17 cellular contexts compared by ENCODE assay signal in the genomic region with DNA sequence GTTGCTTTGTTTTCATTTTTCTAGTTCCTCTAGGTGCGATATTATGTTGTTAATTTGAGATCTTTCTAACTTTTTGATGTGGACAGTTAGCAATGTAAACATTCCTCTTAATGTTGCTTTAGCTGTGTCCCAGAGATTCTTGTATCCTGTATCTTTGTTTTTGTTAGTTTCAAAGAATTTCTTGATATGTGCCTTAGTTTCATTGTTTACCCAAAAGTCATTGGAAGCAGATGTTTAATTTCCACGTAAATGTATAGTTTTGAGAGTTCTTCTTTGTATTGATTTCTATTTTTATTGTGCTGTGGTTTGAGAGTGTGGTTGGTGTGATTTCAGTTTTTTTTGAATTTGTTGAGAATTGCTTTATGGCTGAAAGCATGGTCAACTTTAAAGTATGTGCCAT.
A peak's percentile ranks its signal among the peaks of the same experiment; 100 is the strongest.
DNase-seq lines count a peak whose midpoint lies in the region; FAIRE-seq and TF ChIP-seq lines count a peak whose summit lies in the region.
"Had no signal": no experiment of that assay in that cellular context is flagged by ENCODE, and none has a peak within 500 bp of the region (broad histone marks: within the 10 kb centered on the region; RNA-seq: fewer than 3 reads in every experiment).

No MANE protein-coding gene starts in this region.

- no peak for TF ChIP-seq CTCF in KMS-11 (conservative IDR thresholded peaks at IDR 0.05; ENCODE audit: low read depth, low read length)
- TF ChIP-seq CTCF in foreskin fibroblast (IDR thresholded peaks at IDR 0.05; ENCODE audit: low read depth, low read length): no peak

- in situ Hi-C loops in HAP-1 (cut with MboI; ENCODE audit: low sequenced_read_pairs): no loop called here

- H3K4me3 ChIP-seq in KMS-11 (IDR thresholded peaks at IDR 0.05; ENCODE audit: insufficient read depth, low read depth, low read length): no peak overlapping the region
- H3K4me3 ChIP-seq in foreskin fibroblast (ENCODE audit: low read depth in 1 of 2, low read length in 2 of 2): no peak overlapping the region
- no peak overlapping the region for H3K4me3 ChIP-seq in HAP-1
- H3K4me3 ChIP-seq: A549 had no signal

- H4K20me1 ChIP-seq in KMS-11 (ENCODE audit: insufficient read depth): no peaks in the 10 kb centered on the region

- H3K4me2 ChIP-seq in KMS-11: peak overlapping the region; percentile 39; the same call in 1 of the 2 replicates
- H3K4me2 ChIP-seq: A549 had no signal

- no peak overlapping the region for H3K27ac ChIP-seq in KMS-11
- H3K27ac ChIP-seq: A549 had no signal

- H3K4me1 ChIP-seq in KMS-11 (ENCODE audit: low read depth, poor library complexity, severe bottlenecking) (peaks cover 25% of the 10 kb centered on the region), HAP-1 (no peaks in the 10 kb centered on the region)
- H3K4me1 ChIP-seq: A549 had no signal

- no peak overlapping the region for H2AFZ ChIP-seq in KMS-11 (ENCODE audit: low read depth)

- FAIRE-seq in RCC 7860 (lab: Jason Lieb, UNC): no peak
- FAIRE-seq: A549, D721Med, GM12892 had no signal

- H3K27me3 ChIP-seq in KMS-11 (ENCODE audit: insufficient read depth, low read depth) (no peaks in the 10 kb centered on the region), HAP-1 (ENCODE audit: low read depth) (no peaks in the 10 kb centered on the region; the same call in 1 of the 2 replicates)

- no peak overlapping the region for H3K9ac ChIP-seq in KMS-11

- no peaks in the 10 kb centered on the region for H3K79me2 ChIP-seq in KMS-11 (ENCODE audit: insufficient read depth, low read depth)

- H3K9me3 ChIP-seq in HAP-1: no peaks in the 10 kb centered on the region
- H3K9me3 ChIP-seq: A549 had no signal

- DNase-seq in brain pericyte (ENCODE audit: low read depth, low spot score) (peak; percentile 51), foreskin fibroblast (peak; percentile 33 to 58), smooth muscle cell of the brain vasculature (ENCODE audit: low read depth, low spot score) (peak; percentile 49), NK-92 (lab: John Stamatoyannopoulos, UW; ENCODE audit: unreplicated experiment) (no peak), HAP-1 (ENCODE audit: low spot score in 2 of 2) (no peak), RCC 7860 (ENCODE audit: low spot score) (no peak)
- DNase-seq: CD8-positive, alpha-beta T cell; COR-L47; DMS153; DMS79 treated with DMSO at 0.1 percent for 48 hours; GDM1; GOT3; H9 had no signal

- H3K36me3 ChIP-seq in KMS-11 (ENCODE audit: insufficient read depth): no peaks in the 10 kb centered on the region
- H3K36me3 ChIP-seq in HAP-1 (replicated peaks): no peaks in the 10 kb centered on the region

Comparison
In these comparisons a context has a peak if more than half of its experiments do, and no peak if none do; other contexts are left out.
1. DNase-seq: peak in brain pericyte (single experiment), foreskin fibroblast (2 of 2) and smooth muscle cell of the brain vasculature (single experiment); none in NK-92 (single experiment), HAP-1 (0 of 2) and RCC 7860 (single experiment).